1 cellular context compared by ENCODE assay signal in the genomic region with DNA sequence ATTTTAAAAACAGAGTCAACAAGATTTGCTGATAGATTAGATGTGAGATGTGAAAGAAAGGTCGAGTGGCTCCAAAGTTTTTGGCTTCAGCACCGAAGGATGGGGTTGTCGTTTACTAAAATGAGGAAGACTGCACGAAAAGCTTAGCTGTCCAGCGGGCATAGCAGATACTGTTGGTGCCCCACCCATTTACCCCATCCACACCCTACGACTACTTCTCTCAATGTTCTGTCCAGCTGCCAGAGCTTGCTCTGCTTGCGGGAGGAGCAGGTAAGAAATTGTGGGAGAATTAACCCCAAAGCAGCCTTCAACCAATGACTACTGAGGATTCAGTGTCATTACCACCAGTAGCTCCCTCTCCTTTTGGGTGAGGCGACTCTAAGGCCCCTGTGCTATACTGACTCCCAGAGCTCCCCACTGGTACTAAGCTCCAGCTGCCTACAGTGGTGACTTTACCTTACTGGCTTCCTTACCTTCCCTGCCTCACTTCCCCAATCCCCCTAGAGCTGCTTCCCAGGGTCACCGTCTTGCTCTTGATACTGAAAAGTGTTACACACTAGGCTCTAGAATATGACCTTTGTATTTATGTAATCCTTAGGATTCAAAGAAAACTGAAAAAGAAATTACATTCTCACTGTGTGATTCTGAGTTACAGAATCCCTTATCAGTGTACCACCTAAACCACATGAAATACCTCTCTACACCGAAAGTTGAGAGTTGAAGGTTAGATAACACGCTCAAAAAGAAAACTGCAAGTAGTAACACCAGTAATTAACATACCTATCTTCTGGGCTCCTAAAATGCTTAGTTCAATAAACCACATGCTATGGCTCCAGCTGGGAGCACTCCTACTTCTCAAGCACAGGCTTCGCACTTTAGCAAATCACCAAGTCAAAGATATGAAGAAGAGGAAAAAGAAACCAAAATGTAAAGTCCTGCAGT.
TF ChIP-seq lines count a peak whose summit lies in the region.

No MANE protein-coding gene starts in this region.

TF ChIP-seq in HepG2, 621 proteins besides CTCF, POLR2A, EP300 and RAD21 (continued from another document):
- TF ChIP-seq ZNF780A (CRISPR knock-in tag; IDR thresholded peaks at IDR 0.05) (no peak), KLF12 (CRISPR knock-in tag; IDR thresholded peaks at IDR 0.05; ENCODE audit: borderline replicate concordance) (no peak), DR1 (CRISPR knock-in tag; IDR thresholded peaks at IDR 0.05) (no peak), MEIS2 (CRISPR knock-in tag; IDR thresholded peaks at IDR 0.05) (no peak), SETDB1 (CRISPR knock-in tag; IDR thresholded peaks at IDR 0.05; ENCODE audit: borderline replicate concordance) (no peak), FOSL1 (CRISPR knock-in tag; IDR thresholded peaks at IDR 0.05; ENCODE audit: borderline replicate concordance) (no peak)
- TF ChIP-seq, protein P1, sequence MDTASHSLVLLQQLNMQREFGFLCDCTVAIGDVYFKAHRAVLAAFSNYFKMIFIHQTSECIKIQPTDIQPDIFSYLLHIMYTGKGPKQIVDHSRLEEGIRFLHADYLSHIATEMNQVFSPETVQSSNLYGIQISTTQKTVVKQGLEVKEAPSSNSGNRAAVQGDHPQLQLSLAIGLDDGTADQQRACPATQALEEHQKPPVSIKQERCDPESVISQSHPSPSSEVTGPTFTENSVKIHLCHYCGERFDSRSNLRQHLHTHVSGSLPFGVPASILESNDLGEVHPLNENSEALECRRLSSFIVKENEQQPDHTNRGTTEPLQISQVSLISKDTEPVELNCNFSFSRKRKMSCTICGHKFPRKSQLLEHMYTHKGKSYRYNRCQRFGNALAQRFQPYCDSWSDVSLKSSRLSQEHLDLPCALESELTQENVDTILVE (CRISPR knock-in tag; IDR thresholded peaks at IDR 0.05), result no peak
